ENCODE assay signal across 21 cellular contexts in the genomic region with DNA sequence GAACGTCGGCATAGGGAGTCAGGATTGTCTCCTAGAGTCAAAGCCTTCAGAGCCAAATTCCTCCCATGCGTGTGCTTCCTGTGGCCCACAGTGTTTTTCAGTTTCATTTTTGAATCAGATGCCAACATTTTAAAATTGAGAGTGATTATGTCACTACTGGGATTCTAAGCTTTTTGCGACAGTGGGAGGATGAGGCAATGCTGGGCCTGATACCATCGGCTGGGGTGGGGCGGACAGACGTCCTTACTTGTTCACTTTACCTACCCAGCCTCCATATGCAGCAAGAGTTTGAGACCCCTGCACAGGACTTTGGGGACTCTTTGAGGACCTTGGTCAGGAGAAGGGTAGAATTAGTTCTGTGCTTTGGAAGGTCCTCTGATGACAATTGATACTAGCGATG. TPM values are rescaled to one million over a fixed set of nuclear protein-coding genes. Genes with fewer than 3 reads are reported as not detected.
DNase-seq lines count a peak whose midpoint lies in the region; ATAC-seq, FAIRE-seq and TF ChIP-seq lines count a peak whose summit lies in the region.
"Had no signal": no experiment of that assay in that cellular context is flagged by ENCODE, and none has a peak within 500 bp of the region (broad histone marks: within the 10 kb centered on the region; RNA-seq: fewer than 3 reads in every experiment).

No MANE protein-coding gene starts in this region.

- TF ChIP-seq CTCF in AG10803 (conservative IDR thresholded peaks at IDR 0.05; ENCODE audit: low read length) (no peak), nephron (IDR thresholded peaks at IDR 0.05; ENCODE audit: unreplicated experiment in 3 of 3) (no peak)

- CTCF ChIA-PET in activated CD4-positive, alpha-beta T cell treated with anti-CD3 and anti-CD28 coated beads for 36 hours (lab: Charles Lee): no interaction called here

- no peaks in the 10 kb centered on the region for H3K4me1 Mint-ChIP-seq in activated T-helper 17 cell treated with anti-CD3 and anti-CD28 coated beads, Interleukin-2, amount 50 U/mL, for 72 hours
- H3K4me1 Mint-ChIP-seq in nephron: peaks cover 28% of the 10 kb centered on the region
- H3K4me1 Mint-ChIP-seq in activated CD4-positive, alpha-beta T cell treated with anti-CD3 and anti-CD28 coated beads for 36 hours: no peaks in the 10 kb centered on the region

- no peaks in the 10 kb centered on the region for H3K36me3 Mint-ChIP-seq in activated T-helper 17 cell treated with anti-CD3 and anti-CD28 coated beads, Interleukin-2, amount 50 U/mL, for 72 hours (ENCODE audit: low read depth)
- no peaks in the 10 kb centered on the region for H3K36me3 Mint-ChIP-seq in nephron (ENCODE audit: low read depth)
- no peaks in the 10 kb centered on the region for H3K36me3 Mint-ChIP-seq in activated CD4-positive, alpha-beta T cell treated with anti-CD3 and anti-CD28 coated beads for 36 hours (ENCODE audit: low read depth)
- H3K36me3 Mint-ChIP-seq: CD8-positive, alpha-beta memory T cell had no signal

- POLR2A ChIA-PET in activated CD4-positive, alpha-beta T cell treated with anti-CD3 and anti-CD28 coated beads for 36 hours (lab: Charles Lee): interaction anchor here (0.6 kb wide), 1 partner anchor 16 kb away, joined by 4 read pairs; no protein-coding TSS in a partner anchor

- peak; percentile 12 for ATAC-seq in activated T-helper 17 cell treated with anti-CD3 and anti-CD28 coated beads, Interleukin-2, amount 50 U/mL, for 72 hours (replicated peaks)
- no peak for ATAC-seq in GM19351 (IDR thresholded peaks at IDR 0.05; ENCODE audit: unreplicated experiment)
- no peak for ATAC-seq in activated CD4-positive, alpha-beta T cell treated with anti-CD3 and anti-CD28 coated beads for 36 hours
- ATAC-seq: activated CD8-positive, alpha-beta T cell treated with anti-CD3 and anti-CD28 coated beads, Interleukin-2, amount 10 ng/mL, durations not matched to agents 7 days and 5 days; Panc1 had no signal

- H3K4me3 ChIP-seq in AG10803 (ENCODE audit: low read length): no peak overlapping the region
- H3K4me3 ChIP-seq: heart left ventricle, left lung, suprapubic skin had no signal

- DNase-seq in AG10803 (ENCODE audit: low read depth) (peak; percentile 3), GM18507 (ENCODE audit: extremely low spot score, insufficient read length, low read depth) (no peak), T1000 (lab: John Stamatoyannopoulos, UW) (no peak), DMS53 treated with DMSO at 0.1 percent for 48 hours (lab: John Stamatoyannopoulos, UW; ENCODE audit: unreplicated experiment) (no peak)
- no peak for DNase-seq in activated CD4-positive, alpha-beta T cell treated with anti-CD3 and anti-CD28 coated beads for 36 hours
- DNase-seq: activated CD4-positive, CD25-positive, alpha-beta regulatory T cell; activated CD8-positive, alpha-beta T cell treated with anti-CD3 and anti-CD28 coated beads, Interleukin-2, amount 10 ng/mL, durations not matched to agents 7 days and 5 days; activated naive CD4-positive, alpha-beta T cell; CD8-positive, alpha-beta memory T cell; central memory CD4-positive, alpha-beta T cell; NCI-H1694 treated with DMSO at 0.1 percent for 48 hours; NCI-H2227 treated with DMSO at 0.1 percent for 48 hours had no signal

- H3K4me3 Mint-ChIP-seq in activated T-helper 17 cell treated with anti-CD3 and anti-CD28 coated beads, Interleukin-2, amount 50 U/mL, for 72 hours: no peak overlapping the region
- no peak overlapping the region for H3K4me3 Mint-ChIP-seq in nephron
- H3K4me3 Mint-ChIP-seq in activated CD4-positive, alpha-beta T cell treated with anti-CD3 and anti-CD28 coated beads for 36 hours: no peak overlapping the region
- H3K4me3 Mint-ChIP-seq: activated CD8-positive, alpha-beta T cell treated with anti-CD3 and anti-CD28 coated beads, Interleukin-2, amount 10 ng/mL, durations not matched to agents 7 days and 5 days; CD8-positive, alpha-beta memory T cell; T-helper 2 cell treated with Interferon-gamma antibody and Interleukin-4, amounts not matched to agents 5 μg/mL and 100 μg/mL, for 36 hours had no signal

- no peaks in the 10 kb centered on the region for H3K9me3 Mint-ChIP-seq in activated T-helper 17 cell treated with anti-CD3 and anti-CD28 coated beads, Interleukin-2, amount 50 U/mL, for 72 hours
- H3K9me3 Mint-ChIP-seq in nephron: no peaks in the 10 kb centered on the region
- no peaks in the 10 kb centered on the region for H3K9me3 Mint-ChIP-seq in activated CD4-positive, alpha-beta T cell treated with anti-CD3 and anti-CD28 coated beads for 36 hours (ENCODE audit: low read depth)
- H3K9me3 Mint-ChIP-seq: CD8-positive, alpha-beta memory T cell; T-helper 2 cell treated with Interferon-gamma antibody and Interleukin-4, amounts not matched to agents 5 μg/mL and 100 μg/mL, for 36 hours had no signal

- no peak overlapping the region for H3K27ac Mint-ChIP-seq in activated T-helper 17 cell treated with anti-CD3 and anti-CD28 coated beads, Interleukin-2, amount 50 U/mL, for 72 hours
- peak overlapping the region; percentile 96 to 98 (median 97) for H3K27ac Mint-ChIP-seq in nephron
- H3K27ac Mint-ChIP-seq in activated CD4-positive, alpha-beta T cell treated with anti-CD3 and anti-CD28 coated beads for 36 hours: no peak overlapping the region
- H3K27ac Mint-ChIP-seq: activated CD8-positive, alpha-beta T cell treated with anti-CD3 and anti-CD28 coated beads, Interleukin-2, amount 10 ng/mL, durations not matched to agents 7 days and 5 days; CD8-positive, alpha-beta memory T cell; T-helper 2 cell treated with Interferon-gamma antibody and Interleukin-4, amounts not matched to agents 5 μg/mL and 100 μg/mL, for 36 hours had no signal

- FAIRE-seq in GM18507 (lab: Jason Lieb, UNC): peak; percentile 21

- intact Hi-C loops in activated CD4-positive, alpha-beta T cell treated with anti-CD3 and anti-CD28 coated beads for 36 hours (cut with DNase I, micrococcal nuclease): no loop called here

- peaks cover 11% of the 10 kb centered on the region for H3K27me3 Mint-ChIP-seq in activated T-helper 17 cell treated with anti-CD3 and anti-CD28 coated beads, Interleukin-2, amount 50 U/mL, for 72 hours
- H3K27me3 Mint-ChIP-seq in nephron (ENCODE audit: low read depth): peaks cover 27% of the 10 kb centered on the region
- peaks cover 16% of the 10 kb centered on the region for H3K27me3 Mint-ChIP-seq in activated CD4-positive, alpha-beta T cell treated with anti-CD3 and anti-CD28 coated beads for 36 hours

RNA-seq across cellular contexts. Expression of gene KLHDC7A, which starts 1.2 kb away (rescaled TPM):
- total RNA-seq in activated T-helper 17 cell treated with anti-CD3 and anti-CD28 coated beads, Interleukin-2, amount 50 U/mL, for 72 hours: not detected
- total RNA-seq in activated CD4-positive, alpha-beta T cell treated with anti-CD3 and anti-CD28 coated beads for 36 hours: not detected
- total RNA-seq: activated CD8-positive, alpha-beta T cell treated with anti-CD3 and anti-CD28 coated beads, Interleukin-2, amount 10 ng/mL, durations not matched to agents 7 days and 5 days; CD8-positive, alpha-beta memory T cell; dermis microvascular lymphatic vessel endothelial cell had no signal

Comparison
In these comparisons a context has a peak if more than half of its experiments do, and no peak if none do; other contexts are left out.
1. H3K27ac Mint-ChIP-seq: peak in nephron (3 of 3); none in activated T-helper 17 cell treated with anti-CD3 and anti-CD28 coated beads, Interleukin-2, amount 50 U/mL, for 72 hours (single experiment) and activated CD4-positive, alpha-beta T cell treated with anti-CD3 and anti-CD28 coated beads for 36 hours (single experiment).